1 cellular context compared by ENCODE assay signal in the genomic region with DNA sequence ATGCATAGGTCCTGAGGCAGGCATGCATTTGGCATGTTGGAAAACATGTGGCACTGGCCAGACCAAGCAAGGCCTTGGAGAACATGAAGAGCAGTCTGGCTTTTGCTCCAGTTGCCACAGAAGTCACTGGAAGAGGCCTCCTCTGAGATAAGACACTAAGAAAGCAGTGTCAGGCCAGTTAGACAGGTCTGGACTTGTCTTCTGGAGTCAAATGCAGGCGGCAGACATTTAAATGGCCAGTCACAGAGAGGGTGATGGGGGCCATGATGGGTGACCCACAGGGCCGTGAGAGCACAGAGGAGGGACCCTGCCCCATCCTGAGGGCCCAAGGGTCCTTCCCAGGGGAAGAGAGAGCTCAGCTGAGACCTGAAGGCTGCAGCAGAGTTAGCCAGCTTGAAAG.
TF ChIP-seq lines count a peak whose summit lies in the region.

No MANE protein-coding gene starts in this region.

TF ChIP-seq in K562, 482 proteins besides CTCF, POLR2A, EP300 and RAD21:
- no peak for TF ChIP-seq ZFP1 (CRISPR knock-in tag; IDR thresholded peaks at IDR 0.05)
- peak; percentile 23; the same call in 1 of the 2 replicates for TF ChIP-seq PHF8 (IDR thresholded peaks at IDR 0.05; ENCODE audit: borderline replicate concordance, low read length)
- TF ChIP-seq ID3 (CRISPR knock-in tag; IDR thresholded peaks at IDR 0.05), result no peak
- 0 out of 2 replicates have a peak, but pooled peaks have one; percentile 22 for TF ChIP-seq ID3 (tag; IDR thresholded peaks at IDR 0.05)
